Comparison of ENCODE assay signal across 8 cellular contexts in genomic region chr3:116000315-116000714, GRCh38.
DNase-seq lines count a peak whose midpoint lies in the region; ATAC-seq and TF ChIP-seq lines count a peak whose summit lies in the region.

No MANE protein-coding gene starts in this region.

- H3K4me3 ChIP-seq in sigmoid colon = no peak overlapping the region

- peaks cover 4% of the 10 kb centered on the region for H3K9me3 Mint-ChIP-seq in activated naive CD8-positive, alpha-beta T cell treated with anti-CD3 and anti-CD28 coated beads, Interleukin-2, amount 50 U/mL, for 24 hours
- no peaks in the 10 kb centered on the region for H3K9me3 Mint-ChIP-seq in activated naive CD8-positive, alpha-beta T cell treated with anti-CD3 and anti-CD28 coated beads for 36 hours
- H3K9me3 Mint-ChIP-seq in activated B cell treated with CpG ODN at 0.5 μM for 24 hours = no peaks in the 10 kb centered on the region
- no peaks in the 10 kb centered on the region for H3K9me3 Mint-ChIP-seq in activated CD4-positive, alpha-beta T cell treated with anti-CD3 and anti-CD28 coated beads for 36 hours (ENCODE audit: low read depth)

- H3K27me3 Mint-ChIP-seq in activated naive CD8-positive, alpha-beta T cell treated with anti-CD3 and anti-CD28 coated beads, Interleukin-2, amount 50 U/mL, for 24 hours = no peaks in the 10 kb centered on the region
- peaks cover 5% of the 10 kb centered on the region for H3K27me3 Mint-ChIP-seq in activated naive CD8-positive, alpha-beta T cell treated with anti-CD3 and anti-CD28 coated beads for 36 hours
- peaks cover 4% of the 10 kb centered on the region for H3K27me3 Mint-ChIP-seq in activated B cell treated with CpG ODN at 0.5 μM for 24 hours
- H3K27me3 Mint-ChIP-seq in activated CD4-positive, alpha-beta T cell treated with anti-CD3 and anti-CD28 coated beads for 36 hours = peaks cover 4% of the 10 kb centered on the region

- no peak for DNase-seq in activated naive CD8-positive, alpha-beta T cell treated with anti-CD3 and anti-CD28 coated beads, Interleukin-2, amount 50 U/mL, for 24 hours
- DNase-seq in activated naive CD8-positive, alpha-beta T cell treated with anti-CD3 and anti-CD28 coated beads for 36 hours = no peak
- DNase-seq in activated B cell treated with CpG ODN at 0.5 μM for 24 hours = no peak
- DNase-seq in sigmoid colon = peak; percentile 62
- DNase-seq in NCI-H345 treated with DMSO at 0.1 percent for 48 hours (lab: John Stamatoyannopoulos, UW; ENCODE audit: unreplicated experiment) = no peak
- DNase-seq in activated CD4-positive, alpha-beta T cell treated with anti-CD3 and anti-CD28 coated beads for 36 hours = no peak
- DNase-seq in NAMALWA (ENCODE audit: low spot score) = no peak

- peaks cover 0 to 23% (median 11%) of the 10 kb centered on the region in 4 donors for H3K4me1 ChIP-seq in sigmoid colon

- H3K27ac Mint-ChIP-seq in activated naive CD8-positive, alpha-beta T cell treated with anti-CD3 and anti-CD28 coated beads, Interleukin-2, amount 50 U/mL, for 24 hours = no peak overlapping the region
- H3K27ac Mint-ChIP-seq in activated naive CD8-positive, alpha-beta T cell treated with anti-CD3 and anti-CD28 coated beads for 36 hours = no peak overlapping the region
- no peak overlapping the region for H3K27ac Mint-ChIP-seq in activated B cell treated with CpG ODN at 0.5 μM for 24 hours
- H3K27ac Mint-ChIP-seq in activated CD4-positive, alpha-beta T cell treated with anti-CD3 and anti-CD28 coated beads for 36 hours = no peak overlapping the region

- H3K9me3 ChIP-seq in sigmoid colon = no peaks in the 10 kb centered on the region

- intact Hi-C loops in activated B cell treated with CpG ODN at 0.5 μM for 24 hours (cut with micrococcal nuclease) = no loop called here
- intact Hi-C loops in sigmoid colon (cut with DNase I) = no loop called here
- intact Hi-C loops in activated CD4-positive, alpha-beta T cell treated with anti-CD3 and anti-CD28 coated beads for 36 hours (cut with DNase I, micrococcal nuclease) = no loop called here

- H3K27me3 ChIP-seq in sigmoid colon = no peaks in the 10 kb centered on the region

- POLR2A ChIA-PET in activated B cell treated with CpG ODN at 0.5 μM for 24 hours (lab: Charles Lee) = no interaction called here
- POLR2A ChIA-PET in activated CD4-positive, alpha-beta T cell treated with anti-CD3 and anti-CD28 coated beads for 36 hours (lab: Charles Lee) = no interaction called here

- CTCF ChIA-PET in activated B cell treated with CpG ODN at 0.5 μM for 24 hours (lab: Charles Lee) = no interaction called here
- CTCF ChIA-PET in activated CD4-positive, alpha-beta T cell treated with anti-CD3 and anti-CD28 coated beads for 36 hours (lab: Charles Lee) = no interaction called here

- 56 to 67% methylated on average over 3 of the region's 3 CpGs for WGBS in sigmoid colon, 2 donors

- no peaks in the 10 kb centered on the region for H3K36me3 Mint-ChIP-seq in activated naive CD8-positive, alpha-beta T cell treated with anti-CD3 and anti-CD28 coated beads, Interleukin-2, amount 50 U/mL, for 24 hours (ENCODE audit: low read depth)
- no peaks in the 10 kb centered on the region for H3K36me3 Mint-ChIP-seq in activated naive CD8-positive, alpha-beta T cell treated with anti-CD3 and anti-CD28 coated beads for 36 hours
- no peaks in the 10 kb centered on the region for H3K36me3 Mint-ChIP-seq in activated B cell treated with CpG ODN at 0.5 μM for 24 hours (ENCODE audit: low read depth)
- H3K36me3 Mint-ChIP-seq in activated CD4-positive, alpha-beta T cell treated with anti-CD3 and anti-CD28 coated beads for 36 hours (ENCODE audit: low read depth) = no peaks in the 10 kb centered on the region

- no peak for TF ChIP-seq POLR2A in sigmoid colon (IDR thresholded peaks at IDR 0.05)

- H3K36me3 ChIP-seq in sigmoid colon = no peaks in the 10 kb centered on the region

- peak overlapping the region in 1 of 4 donors; percentile 6 for H3K27ac ChIP-seq in sigmoid colon

- ATAC-seq in activated naive CD8-positive, alpha-beta T cell treated with anti-CD3 and anti-CD28 coated beads, Interleukin-2, amount 50 U/mL, for 24 hours = peak; percentile 24
- ATAC-seq in HG03097 (IDR thresholded peaks at IDR 0.05; ENCODE audit: low FRiP score, unreplicated experiment) (peak; percentile 52), activated B cell treated with CpG ODN at 0.5 μM for 24 hours (ENCODE audit: low read depth) (peak; percentile 28)
- no peak for ATAC-seq in activated CD4-positive, alpha-beta T cell treated with anti-CD3 and anti-CD28 coated beads for 36 hours

- H3K4me1 Mint-ChIP-seq in activated naive CD8-positive, alpha-beta T cell treated with anti-CD3 and anti-CD28 coated beads, Interleukin-2, amount 50 U/mL, for 24 hours = no peaks in the 10 kb centered on the region
- H3K4me1 Mint-ChIP-seq in activated naive CD8-positive, alpha-beta T cell treated with anti-CD3 and anti-CD28 coated beads for 36 hours = no peaks in the 10 kb centered on the region
- H3K4me1 Mint-ChIP-seq in activated B cell treated with CpG ODN at 0.5 μM for 24 hours = no peaks in the 10 kb centered on the region
- no peaks in the 10 kb centered on the region for H3K4me1 Mint-ChIP-seq in activated CD4-positive, alpha-beta T cell treated with anti-CD3 and anti-CD28 coated beads for 36 hours

- no peak for TF ChIP-seq EP300 in sigmoid colon (IDR thresholded peaks at IDR 0.05)

- TF ChIP-seq CTCF in activated B cell treated with CpG ODN at 0.5 μM for 24 hours (IDR thresholded peaks at IDR 0.05) (no peak), sigmoid colon (IDR thresholded peaks at IDR 0.05) (no peak)

- no peak overlapping the region for H3K4me3 Mint-ChIP-seq in activated naive CD8-positive, alpha-beta T cell treated with anti-CD3 and anti-CD28 coated beads, Interleukin-2, amount 50 U/mL, for 24 hours
- H3K4me3 Mint-ChIP-seq in activated naive CD8-positive, alpha-beta T cell treated with anti-CD3 and anti-CD28 coated beads for 36 hours = no peak overlapping the region
- H3K4me3 Mint-ChIP-seq in activated B cell treated with CpG ODN at 0.5 μM for 24 hours = no peak overlapping the region
- no peak overlapping the region for H3K4me3 Mint-ChIP-seq in activated CD4-positive, alpha-beta T cell treated with anti-CD3 and anti-CD28 coated beads for 36 hours
